In genomic region chr2:10078704-10079191, GRCh38 we compare ENCODE assay signal across 8 cellular contexts. TPM values are rescaled to one million over a fixed set of nuclear protein-coding genes. Genes with fewer than 3 reads are reported as not detected.
DNase-seq lines count a peak whose midpoint lies in the region; ATAC-seq and TF ChIP-seq lines count a peak whose summit lies in the region.

No MANE protein-coding gene starts in this region.

- TF ChIP-seq CTCF in A673 (conservative IDR thresholded peaks at IDR 0.05; ENCODE audit: low read depth, low read length): no peak
- TF ChIP-seq CTCF in natural killer cell (IDR thresholded peaks at IDR 0.05): no peak

- peak overlapping the region; percentile 90 for H3K4me3 Mint-ChIP-seq in natural killer cell

- no peak for ATAC-seq in natural killer cell
- ATAC-seq in HG02571 (IDR thresholded peaks at IDR 0.05; ENCODE audit: unreplicated experiment): no peak

- H3K27me3 Mint-ChIP-seq in natural killer cell (ENCODE audit: low read depth in 2 of 2): peaks cover 66 to 75% of the 10 kb centered on the region in 2 donors

- H3K4me1 Mint-ChIP-seq in natural killer cell: peaks cover 18 to 26% of the 10 kb centered on the region in 2 donors

- H3K4me3 ChIP-seq in A673 (ENCODE audit: low read depth, low read length, poor library complexity, severe bottlenecking) (peak overlapping the region; percentile 48), NT2/D1 (ENCODE audit: insufficient read length, low read depth) (no peak overlapping the region), endocrine pancreas (ENCODE audit: control insufficient read depth, insufficient read depth, low read length) (peak overlapping the region; percentile 49)

- H3K4me1 ChIP-seq in A673 (ENCODE audit: insufficient read depth, low read length, poor library complexity, severe bottlenecking): peaks cover 9% of the 10 kb centered on the region
- no peaks in the 10 kb centered on the region for H3K4me1 ChIP-seq in NT2/D1 (ENCODE audit: insufficient read depth, insufficient read length)
- H3K4me1 ChIP-seq in endocrine pancreas (ENCODE audit: control insufficient read depth, insufficient read depth, low read length): no peaks in the 10 kb centered on the region

- H3K36me3 ChIP-seq in A673 (ENCODE audit: insufficient read depth, low read length, poor library complexity, severe bottlenecking) (no peaks in the 10 kb centered on the region), NT2/D1 (ENCODE audit: insufficient read depth, insufficient read length, low read length) (no peaks in the 10 kb centered on the region), endocrine pancreas (ENCODE audit: control insufficient read depth, insufficient read depth, low read length) (no peaks in the 10 kb centered on the region)

- H3K36me3 Mint-ChIP-seq in natural killer cell: no peaks in the 10 kb centered on the region

- H3K27me3 ChIP-seq in A673 (replicated peaks; ENCODE audit: insufficient read depth, low read depth, low read length, poor library complexity) (peaks cover 85% of the 10 kb centered on the region), NT2/D1 (ENCODE audit: insufficient read depth, insufficient read length) (peaks cover 32% of the 10 kb centered on the region), endocrine pancreas (ENCODE audit: control insufficient read depth, insufficient read depth, low read length) (no peaks in the 10 kb centered on the region)

- DNase-seq in A673 (ENCODE audit: low spot score) (no peak), NT2/D1 (ENCODE audit: low read depth, low spot score) (no peak), natural killer cell (no peak), NCI-H2107 treated with DMSO at 0.1 percent for 48 hours (lab: John Stamatoyannopoulos, UW; ENCODE audit: unreplicated experiment) (no peak), NCI-H1694 treated with DMSO at 0.1 percent for 48 hours (lab: John Stamatoyannopoulos, UW) (no peak)
- DNase-seq in NK-92 treated with Interleukin-12 subunit alpha and Interleukin-12 subunit beta, amount 100 ng/mL, for 24 hours (lab: John Stamatoyannopoulos, UW): no peak

- intact Hi-C loops in A673 (cut with micrococcal nuclease; ENCODE audit: unreplicated experiment) (loop anchor here (10.0 kb wide), 1 partner anchor 586 kb away; no protein-coding TSS in a partner anchor), natural killer cell (cut with micrococcal nuclease) (no loop called here)

- POLR2A ChIA-PET in A673 (lab: Charles Lee; ENCODE audit: low non-redundant PET): interaction anchor here (0.7 kb wide), 1 partner anchor 9 kb away, joined by 3 read pairs; no protein-coding TSS in a partner anchor

- no peaks in the 10 kb centered on the region for H3K9me3 Mint-ChIP-seq in natural killer cell

- H3K27ac Mint-ChIP-seq in natural killer cell: no peak overlapping the region

- no peak overlapping the region for H3K27ac ChIP-seq in A673 (ENCODE audit: low read depth, low read length, poor library complexity, severe bottlenecking)

- H3K9ac ChIP-seq in NT2/D1 (ENCODE audit: insufficient read length, low read depth) (peak overlapping the region; percentile 50), endocrine pancreas (ENCODE audit: control insufficient read depth, insufficient read depth, low read length) (peak overlapping the region; percentile 30)

- BruUV-seq in A673 (replicated peaks; lab: Mats Ljungman, UMichigan): no TSS peak

- H3K9me3 ChIP-seq in A673 (ENCODE audit: low read depth, low read length, poor library complexity, severe bottlenecking) (no peaks in the 10 kb centered on the region), NT2/D1 (ENCODE audit: insufficient read depth, low read length) (no peaks in the 10 kb centered on the region), endocrine pancreas (ENCODE audit: control insufficient read depth, low read length) (no peaks in the 10 kb centered on the region)

- CTCF ChIA-PET in A673 (lab: Charles Lee): interaction anchor here (0.9 kb wide), 1 partner anchor 18 kb away, joined by 3 read pairs; no protein-coding TSS in a partner anchor

RNA-seq across cellular contexts. Expression of gene CYS1, which starts 1.5 kb away (rescaled TPM):
- total RNA-seq in A673 (2021): not detected in 2 replicates
- total RNA-seq in natural killer cell: not detected

RNA-seq across cellular contexts. Expression of gene KLF11, which starts 35.4 kb away (rescaled TPM):
- total RNA-seq in A673 (2021) (2.8 and 3.0 TPM in 2 replicates), natural killer cell (10 to 100 TPM; 47.3 to 85.8 (median 49.3) TPM)

RNA-seq across cellular contexts. Expression of gene RRM2, which starts 43.8 kb away (rescaled TPM):
- 414 and 486 TPM in 2 replicates for total RNA-seq in A673 (2021)
- total RNA-seq in natural killer cell: 10 to 100 TPM; 16.1 to 22.1 (median 18.5) TPM

Comparison
In these comparisons a context has a peak if more than half of its experiments do, and no peak if none do; other contexts are left out.
1. RNA of gene KLF11, which starts 35.4 kb away (total RNA-seq): 47.3 to 85.8 TPM in natural killer cell; 2.8 to 3.0 TPM in A673; every median in the first group is over 10 times any median in the second.
2. RNA of gene RRM2, which starts 43.8 kb away (total RNA-seq): 414 to 486 TPM in A673; 16.1 to 22.1 TPM in natural killer cell; every median in the first group is over 10 times any median in the second.